Comparison of ENCODE assay signal across 8 cellular contexts in genomic region chr21:45478115-45478801, GRCh38.
DNase-seq lines count a peak whose midpoint lies in the region; ATAC-seq and TF ChIP-seq lines count a peak whose summit lies in the region.

No MANE protein-coding gene starts in this region.

- peak; percentile 36 for DNase-seq in ELR (ENCODE audit: low read depth)
- peak; percentile 72 for DNase-seq in NCI-H1105 treated with DMSO at 0.1 percent for 48 hours (lab: John Stamatoyannopoulos, UW)
- DNase-seq in T47D (ENCODE audit: low read depth in 1 of 2, low spot score in 1 of 2): peak; percentile 79 to 82
- DNase-seq in inferior parietal cortex (ENCODE audit: extremely low spot score): peak; percentile 79
- DNase-seq in stimulated activated CD4-positive, alpha-beta T cell treated with anti-CD3 and anti-CD28 coated beads, Interleukin-12 subunit alpha, Interleukin-12 subunit beta, amount 100 ng/mL, for 4 hours: peak; percentile 73
- DNase-seq in RKO (ENCODE audit: low spot score): no peak

- no peak for ATAC-seq in GM19035 (IDR thresholded peaks at IDR 0.05; ENCODE audit: unreplicated experiment)

- in situ Hi-C loops in T47D (cut with HindIII; ENCODE audit: low pct_unique_long_range_greater_than_20kb, low sequenced_read_pairs): no loop called here

- H3K27ac ChIP-seq in VCaP: peak overlapping the region; percentile 42; the same call in 1 of the 2 replicates

- TF ChIP-seq CTCF in VCaP (conservative IDR thresholded peaks at IDR 0.05): peak; percentile 99
